16 cellular contexts compared by ENCODE assay signal in genomic region chr7:157711353-157711888, GRCh38.
DNase-seq lines count a peak whose midpoint lies in the region; ATAC-seq lines count a peak whose summit lies in the region.
"Had no signal": no experiment of that assay in that cellular context is flagged by ENCODE, and none has a peak within 500 bp of the region (broad histone marks: within the 10 kb centered on the region; RNA-seq: fewer than 3 reads in every experiment).

No MANE protein-coding gene starts in this region.

- intact Hi-C loops in cardiac septum (cut with DNase I) (no loop called here), Right ventricle myocardium inferior (cut with DNase I) (no loop called here), posterior vena cava (cut with DNase I) (no loop called here)

- ATAC-seq in Right ventricle myocardium inferior (no peak), GM21367 (IDR thresholded peaks at IDR 0.05; ENCODE audit: unreplicated experiment) (no peak), HG02798 (IDR thresholded peaks at IDR 0.05; ENCODE audit: poor library complexity, unreplicated experiment) (no peak)

- DNase-seq in cardiac septum (ENCODE audit: low spot score) (peak; percentile 44), Right ventricle myocardium inferior (ENCODE audit: missing footprints) (no peak), ecto neural progenitor cell (ENCODE audit: low spot score) (peak; percentile 49), posterior vena cava (ENCODE audit: low spot score) (peak; percentile 13), A172 (ENCODE audit: low spot score) (no peak)
- DNase-seq: AML-193; HFFc6; MV-4-11; NCI-H1694 treated with DMSO at 0.1 percent for 48 hours; NCI-H2107; NCI-H510A; NCI-H748 treated with DMSO at 0.1 percent for 48 hours; NK-92 treated with Interleukin-12 subunit alpha and Interleukin-12 subunit beta, amount 100 ng/mL, for 24 hours; SHP77 treated with DMSO at 0.1 percent for 48 hours had no signal

Comparison
In these comparisons a context has a peak if more than half of its experiments do, and no peak if none do; other contexts are left out.
1. DNase-seq: peak in cardiac septum (single experiment), ecto neural progenitor cell (single experiment) and posterior vena cava (single experiment); none in Right ventricle myocardium inferior (single experiment) and A172 (single experiment).